In genomic region chr3:132660745-132661067, GRCh38 we compare ENCODE assay signal across 1 cellular context.
TF ChIP-seq lines count a peak whose summit lies in the region.

No MANE protein-coding gene starts in this region.

TF ChIP-seq in A549, 52 proteins besides CTCF, POLR2A, EP300 and RAD21 (continued from another document):
- TF ChIP-seq, protein P1, sequence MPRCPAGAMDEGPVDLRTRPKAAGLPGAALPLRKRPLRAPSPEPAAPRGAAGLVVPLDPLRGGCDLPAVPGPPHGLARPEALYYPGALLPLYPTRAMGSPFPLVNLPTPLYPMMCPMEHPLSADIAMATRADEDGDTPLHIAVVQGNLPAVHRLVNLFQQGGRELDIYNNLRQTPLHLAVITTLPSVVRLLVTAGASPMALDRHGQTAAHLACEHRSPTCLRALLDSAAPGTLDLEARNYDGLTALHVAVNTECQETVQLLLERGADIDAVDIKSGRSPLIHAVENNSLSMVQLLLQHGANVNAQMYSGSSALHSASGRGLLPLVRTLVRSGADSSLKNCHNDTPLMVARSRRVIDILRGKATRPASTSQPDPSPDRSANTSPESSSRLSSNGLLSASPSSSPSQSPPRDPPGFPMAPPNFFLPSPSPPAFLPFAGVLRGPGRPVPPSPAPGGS (IDR thresholded peaks at IDR 0.05) = no peak
- no peak for TF ChIP-seq RNF2 (IDR thresholded peaks at IDR 0.05; ENCODE audit: borderline replicate concordance, low read depth)
- no peak for TF ChIP-seq MAFK (IDR thresholded peaks at IDR 0.05; ENCODE audit: partially characterized antibody)
- TF ChIP-seq ZC3H11A (IDR thresholded peaks at IDR 0.05) = no peak
- no peak for TF ChIP-seq JUNB (IDR thresholded peaks at IDR 0.05)
- TF ChIP-seq NR3C1 (IDR thresholded peaks at IDR 0.05) = no peak
- TF ChIP-seq TP53 (CRISPR knock-in tag; IDR thresholded peaks at IDR 0.05) = no peak
- TF ChIP-seq, protein P2, sequence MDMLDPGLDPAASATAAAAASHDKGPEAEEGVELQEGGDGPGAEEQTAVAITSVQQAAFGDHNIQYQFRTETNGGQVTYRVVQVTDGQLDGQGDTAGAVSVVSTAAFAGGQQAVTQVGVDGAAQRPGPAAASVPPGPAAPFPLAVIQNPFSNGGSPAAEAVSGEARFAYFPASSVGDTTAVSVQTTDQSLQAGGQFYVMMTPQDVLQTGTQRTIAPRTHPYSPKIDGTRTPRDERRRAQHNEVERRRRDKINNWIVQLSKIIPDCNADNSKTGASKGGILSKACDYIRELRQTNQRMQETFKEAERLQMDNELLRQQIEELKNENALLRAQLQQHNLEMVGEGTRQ (IDR thresholded peaks at IDR 0.05) = no peak
- no peak for TF ChIP-seq HOXA7 (CRISPR knock-in tag; IDR thresholded peaks at IDR 0.05)
- no peak for TF ChIP-seq JUN (IDR thresholded peaks at IDR 0.05)
- TF ChIP-seq FOSB (CRISPR knock-in tag; IDR thresholded peaks at IDR 0.05) = no peak
- TF ChIP-seq CEBPB (IDR thresholded peaks at IDR 0.05) = no peak
- TF ChIP-seq SMC3 (IDR thresholded peaks at IDR 0.05) = no peak
- no peak for TF ChIP-seq HDAC2 (IDR thresholded peaks at IDR 0.05)
- TF ChIP-seq, protein P3, sequence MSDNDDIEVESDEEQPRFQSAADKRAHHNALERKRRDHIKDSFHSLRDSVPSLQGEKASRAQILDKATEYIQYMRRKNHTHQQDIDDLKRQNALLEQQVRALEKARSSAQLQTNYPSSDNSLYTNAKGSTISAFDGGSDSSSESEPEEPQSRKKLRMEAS (IDR thresholded peaks at IDR 0.05) = no peak
